16 cellular contexts compared by ENCODE assay signal in the genomic region with DNA sequence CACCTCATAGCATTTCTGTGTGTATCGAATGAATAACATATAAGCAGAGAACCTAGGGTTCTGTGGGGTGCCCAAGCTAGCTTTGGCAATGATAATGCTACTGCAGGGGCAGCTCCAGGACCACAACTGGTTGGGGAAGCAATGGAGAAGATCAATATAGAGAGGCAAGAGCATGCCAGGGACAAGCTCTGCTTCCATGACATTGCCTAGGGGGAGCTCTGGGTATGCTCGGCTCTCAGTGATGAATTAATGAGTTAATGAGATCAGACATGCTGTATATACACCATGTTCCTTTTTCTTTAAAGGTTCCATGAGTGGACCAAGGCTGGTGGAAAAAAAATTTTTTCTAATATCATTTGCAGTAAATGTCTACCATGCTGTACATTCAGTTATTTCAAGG.
DNase-seq lines count a peak whose midpoint lies in the region; ATAC-seq and TF ChIP-seq lines count a peak whose summit lies in the region.
"Had no signal": no experiment of that assay in that cellular context is flagged by ENCODE, and none has a peak within 500 bp of the region (broad histone marks: within the 10 kb centered on the region; RNA-seq: fewer than 3 reads in every experiment).

No MANE protein-coding gene starts in this region.

- no peak overlapping the region for H2BK120ac ChIP-seq in H9 (ENCODE audit: low read depth, low read length, poor library complexity, severe bottlenecking)

- no peak overlapping the region for H3K56ac ChIP-seq in H9 (ENCODE audit: insufficient read length, low read depth, low read length)

- WGBS in H9 (ENCODE audit: extremely low coverage, insufficient read length, low lambda C conversion rate) = no CpG with 5 or more reads among the region's 2 CpGs
- 79% methylated on average over 2 of the region's 2 CpGs for WGBS in esophagus muscularis mucosa

- H3K36me3 ChIP-seq in BE2C = no peaks in the 10 kb centered on the region
- no peaks in the 10 kb centered on the region for H3K36me3 ChIP-seq in esophagus muscularis mucosa
- H3K36me3 ChIP-seq: SJSA1 had no signal

- H3K9me3 ChIP-seq in BE2C (no peaks in the 10 kb centered on the region), H9 (ENCODE audit: control insufficient read depth, low read depth, low read length) (no peaks in the 10 kb centered on the region), esophagus muscularis mucosa (no peaks in the 10 kb centered on the region)
- H3K9me3 ChIP-seq: SJSA1 had no signal

- H4K5ac ChIP-seq in H9 (ENCODE audit: insufficient read length, low read depth, low read length) = no peak overlapping the region

- H3K14ac ChIP-seq in H9 (ENCODE audit: insufficient read depth, low read length) = no peak overlapping the region

- no peak overlapping the region for H4K91ac ChIP-seq in H9 (ENCODE audit: insufficient read length, low read depth, low read length)

- H2BK12ac ChIP-seq in H9 (ENCODE audit: insufficient read length, low read depth, low read length) = no peak overlapping the region

- no peak overlapping the region for H3K27ac ChIP-seq in H9 (ENCODE audit: insufficient read length, low read depth, low read length)
- no peak overlapping the region for H3K27ac ChIP-seq in esophagus muscularis mucosa (replicated peaks in 1 of 4)
- H3K27ac ChIP-seq: SJSA1 had no signal

- H3K27ac Mint-ChIP-seq in H9 = no peak overlapping the region
- H3K27ac Mint-ChIP-seq: CD4-positive, alpha-beta T cell; T-cell had no signal

- H2BK5ac ChIP-seq in H9 (ENCODE audit: insufficient read length, low read length) = no peak overlapping the region

- H2BK15ac ChIP-seq in H9 (ENCODE audit: low read depth, low read length) = no peak overlapping the region

- TF ChIP-seq CTCF in BE2C (IDR thresholded peaks at IDR 0.05; ENCODE audit: low read depth, low read length) (peak; percentile 18; the same call in 1 of the 2 replicates), H9 (conservative IDR thresholded peaks at IDR 0.05) (peak; percentile 41; the same call in 2 of the 3 replicates), esophagus muscularis mucosa (IDR thresholded peaks at IDR 0.05) (no peak)

- H3K79me1 ChIP-seq in H9 (ENCODE audit: insufficient read depth, low read depth, low read length, poor library complexity, severe bottlenecking) = no peaks in the 10 kb centered on the region

- no peaks in the 10 kb centered on the region for H3K27me3 ChIP-seq in BE2C
- no peaks in the 10 kb centered on the region for H3K27me3 ChIP-seq in H9 (ENCODE audit: insufficient read depth, low read length)
- H3K27me3 ChIP-seq in esophagus muscularis mucosa = no peaks in the 10 kb centered on the region
- H3K27me3 ChIP-seq: SJSA1 had no signal

- no peak overlapping the region for H3K4me2 ChIP-seq in H9 (ENCODE audit: insufficient read depth, insufficient read length, low read length)

- no peaks in the 10 kb centered on the region for H3K79me2 ChIP-seq in H9 (ENCODE audit: insufficient read depth, low read length)

- intact Hi-C loops in esophagus muscularis mucosa (cut with DNase I) = no loop called here

- H2BK20ac ChIP-seq in H9 (ENCODE audit: low read depth, low read length, poor library complexity, severe bottlenecking) = no peak overlapping the region

- no peak overlapping the region for H3K4ac ChIP-seq in H9 (ENCODE audit: low read depth, low read length)

- no peak for TF ChIP-seq EP300 in esophagus muscularis mucosa (IDR thresholded peaks at IDR 0.05)

- H3K23me2 ChIP-seq in H9 (ENCODE audit: insufficient read length, low read depth, low read length, poor library complexity, severe bottlenecking) = no peaks in the 10 kb centered on the region

- no peak overlapping the region for H3K4me3 Mint-ChIP-seq in H9
- H3K4me3 Mint-ChIP-seq: CD4-positive, alpha-beta T cell; T-cell had no signal

- no peaks in the 10 kb centered on the region for H3K36me3 Mint-ChIP-seq in H9 (ENCODE audit: insufficient read depth in 1 of 3, low read depth in 3 of 3)
- H3K36me3 Mint-ChIP-seq: T-cell had no signal

- no peak overlapping the region for H3K18ac ChIP-seq in H9 (ENCODE audit: insufficient read length, low read depth, low read length)

- H3K9me3 Mint-ChIP-seq in H9 = no peaks in the 10 kb centered on the region

- no peaks in the 10 kb centered on the region for H3K27me3 Mint-ChIP-seq in H9 (ENCODE audit: low read depth)
- H3K27me3 Mint-ChIP-seq: CD4-positive, alpha-beta T cell; T-cell had no signal

- H3K4me1 Mint-ChIP-seq in H9 = peaks cover 8 to 9% of the 10 kb centered on the region in 2 experiments

- H3K4me1 ChIP-seq in BE2C = no peaks in the 10 kb centered on the region
- no peaks in the 10 kb centered on the region; the same call in 1 of the 2 replicates for H3K4me1 ChIP-seq in H9 (ENCODE audit: insufficient read depth, low read length)
- no peaks in the 10 kb centered on the region for H3K4me1 ChIP-seq in esophagus muscularis mucosa
- H3K4me1 ChIP-seq: SJSA1 had no signal

- H4K8ac ChIP-seq in H9 (replicated peaks; ENCODE audit: insufficient read length, low read depth, low read length) = no peak overlapping the region

- DNase-seq in BE2C (peak; percentile 11), H9 (no peak), SK-MEL-5 (ENCODE audit: low read depth, low spot score) (peak; percentile 25), esophagus muscularis mucosa (ENCODE audit: extremely low spot score) (peak; percentile 42), NCI-H774 (lab: John Stamatoyannopoulos, UW) (no peak), AG08396 (ENCODE audit: low spot score) (no peak), NCI-H345 (lab: John Stamatoyannopoulos, UW) (no peak)
- DNase-seq: ACHN; Calu3; CD4-positive, alpha-beta T cell; KBM-7; NCI-H1048; NCI-H146; T-cell had no signal

- H2AK5ac ChIP-seq in H9 (ENCODE audit: insufficient read length, low read length) = no peak overlapping the region

- H2AFZ ChIP-seq in H9 (ENCODE audit: low read length) = no peak overlapping the region

- no peak overlapping the region for H3K9ac ChIP-seq in H9 (ENCODE audit: extremely low read depth, insufficient read length, low read length)

- no peak for ATAC-seq in GM19395 (IDR thresholded peaks at IDR 0.05; ENCODE audit: unreplicated experiment)
- ATAC-seq: T-cell had no signal

- no peak overlapping the region for H3K23ac ChIP-seq in H9 (ENCODE audit: insufficient read length, low read depth, low read length)

- no peak overlapping the region for H3K4me3 ChIP-seq in BE2C (ENCODE audit: low read depth, low read length)
- H3K4me3 ChIP-seq in esophagus muscularis mucosa = no peak overlapping the region
- H3K4me3 ChIP-seq: SJSA1 had no signal

- in situ Hi-C loops in SK-MEL-5 (cut with HindIII; ENCODE audit: low pct_unique_long_range_greater_than_20kb, low sequenced_read_pairs) = no loop called here

- no peaks in the 10 kb centered on the region for H4K20me1 ChIP-seq in H9 (ENCODE audit: control insufficient read depth, insufficient read depth, insufficient read length)

- no peak overlapping the region for H3T11ph ChIP-seq in H9 (ENCODE audit: low read length)

- TF ChIP-seq POLR2A in esophagus muscularis mucosa (IDR thresholded peaks at IDR 0.05; ENCODE audit: low read depth) = no peak

Comparison
In these comparisons a context has a peak if more than half of its experiments do, and no peak if none do; other contexts are left out.
1. DNase-seq: peak in BE2C (single experiment), SK-MEL-5 (single experiment) and esophagus muscularis mucosa (single experiment); none in H9 (single experiment), NCI-H774 (single experiment), AG08396 (single experiment) and NCI-H345 (single experiment).
2. CTCF ChIP-seq: peak in BE2C (single experiment) and H9 (single experiment); none in esophagus muscularis mucosa (0 of 3).